19 cellular contexts compared by ENCODE assay signal in genomic region chr21:29218749-29219148, GRCh38.
DNase-seq lines count a peak whose midpoint lies in the region; ATAC-seq, FAIRE-seq and TF ChIP-seq lines count a peak whose summit lies in the region.
"Had no signal": no experiment of that assay in that cellular context is flagged by ENCODE, and none has a peak within 500 bp of the region (broad histone marks: within the 10 kb centered on the region; RNA-seq: fewer than 3 reads in every experiment).

No MANE protein-coding gene starts in this region.

- intact Hi-C loops in endothelial cell of umbilical vein (cut with micrococcal nuclease): loop anchor here (1.0 kb wide), 2 partner anchors 43 to 80 kb away; partner anchors contain the start of gene BACH1
- intact Hi-C loops in prostate gland (cut with DNase I): no loop called here

- no peak for DNase-seq in GM23338 (ENCODE audit: low spot score)
- peak; percentile 37 for DNase-seq in NCI-H526 treated with DMSO at 0.1 percent for 48 hours (lab: John Stamatoyannopoulos, UW)
- DNase-seq in endothelial cell of umbilical vein (ENCODE audit: low read depth, low spot score): no peak
- peak; percentile 79 for DNase-seq in prostate gland (ENCODE audit: low spot score)
- no peak for DNase-seq in WTC11 (ENCODE audit: low spot score)
- DNase-seq in activated naive CD4-positive, alpha-beta T cell (lab: John Stamatoyannopoulos, UW): no peak
- DNase-seq in NCI-H2227 (lab: John Stamatoyannopoulos, UW; ENCODE audit: unreplicated experiment): no peak
- DNase-seq: activated CD4-positive, alpha-beta T cell treated with anti-CD3 and anti-CD28 coated beads, Interleukin-2, amount 50 U/mL, for 48 hours; activated T-cell treated with anti-CD3 and anti-CD28 coated beads, Interleukin-2, amount 50 U/mL, for 1 hour; hippocampal formation; Kasumi-1; NCI-H1694 treated with DMSO at 0.1 percent for 48 hours; NCI-H774; SW 1271 had no signal

- H3K4me1 Mint-ChIP-seq in GM23338 (peaks cover 12% of the 10 kb centered on the region; the same call in 2 of the 3 replicates), WTC11 (peaks cover 15% of the 10 kb centered on the region)
- H3K4me1 Mint-ChIP-seq: activated naive CD4-positive, alpha-beta T cell treated with anti-CD3 and anti-CD28 coated beads, Interleukin-2, amount 50 U/mL, for 24 hours; stimulated activated effector memory CD8-positive, alpha-beta T cell treated with anti-CD3 and anti-CD28 coated beads, Interleukin-12 subunit alpha, Interleukin-12 subunit beta, amount 100 ng/mL, for 72 hours had no signal

- dilution Hi-C loops in endothelial cell of umbilical vein (cut with MboI; ENCODE audit: extremely low pct_ligation_motif_present, low sequenced_read_pairs): no loop called here

- H3K27me3 Mint-ChIP-seq in GM23338 (ENCODE audit: insufficient read depth, low read depth, poor library complexity) (no peaks in the 10 kb centered on the region), WTC11 (ENCODE audit: low read depth) (no peaks in the 10 kb centered on the region)
- H3K27me3 Mint-ChIP-seq: activated naive CD4-positive, alpha-beta T cell treated with anti-CD3 and anti-CD28 coated beads, Interleukin-2, amount 50 U/mL, for 24 hours had no signal

- H3K4me3 Mint-ChIP-seq in GM23338 (no peak overlapping the region), WTC11 (no peak overlapping the region)
- H3K4me3 Mint-ChIP-seq: activated naive CD4-positive, alpha-beta T cell treated with anti-CD3 and anti-CD28 coated beads, Interleukin-2, amount 50 U/mL, for 24 hours; stimulated activated effector memory CD8-positive, alpha-beta T cell treated with anti-CD3 and anti-CD28 coated beads, Interleukin-12 subunit alpha, Interleukin-12 subunit beta, amount 100 ng/mL, for 72 hours had no signal

- no peaks in the 10 kb centered on the region for H3K9me1 ChIP-seq in endothelial cell of umbilical vein (replicated peaks; ENCODE audit: control insufficient read depth, extremely low read depth, insufficient read depth, low read length)

- no peaks in the 10 kb centered on the region for H3K79me2 ChIP-seq in GM23338 (replicated peaks; ENCODE audit: insufficient read depth)
- no peaks in the 10 kb centered on the region for H3K79me2 ChIP-seq in endothelial cell of umbilical vein (ENCODE audit: control insufficient read depth, insufficient read depth, low read length)
- H3K79me2 ChIP-seq: parathyroid adenoma had no signal

- no peaks in the 10 kb centered on the region for H3F3A ChIP-seq in GM23338 (replicated peaks; ENCODE audit: low read depth)

- H4K20me1 ChIP-seq in GM23338 (replicated peaks; ENCODE audit: insufficient read depth): no peaks in the 10 kb centered on the region
- H4K20me1 ChIP-seq in endothelial cell of umbilical vein (replicated peaks; ENCODE audit: control insufficient read depth, extremely low read depth, insufficient read depth, low read length): no peaks in the 10 kb centered on the region
- H4K20me1 ChIP-seq: BLaER1 treated with 17β-estradiol and CSF1 and Interleukin-3, amounts not matched to agents 10 nM and 100 nM had no signal

- H3K9me3 Mint-ChIP-seq in GM23338: no peaks in the 10 kb centered on the region
- H3K9me3 Mint-ChIP-seq in WTC11: peaks cover 9% of the 10 kb centered on the region; the same call in 1 of the 2 replicates
- H3K9me3 Mint-ChIP-seq: activated naive CD4-positive, alpha-beta T cell treated with anti-CD3 and anti-CD28 coated beads, Interleukin-2, amount 50 U/mL, for 24 hours; stimulated activated effector memory CD8-positive, alpha-beta T cell treated with anti-CD3 and anti-CD28 coated beads, Interleukin-12 subunit alpha, Interleukin-12 subunit beta, amount 100 ng/mL, for 72 hours had no signal

- no peak overlapping the region for H3K4me2 ChIP-seq in GM23338
- H3K4me2 ChIP-seq in endothelial cell of umbilical vein (ENCODE audit: insufficient read depth, low read length): no peak overlapping the region

- H3K36me3 Mint-ChIP-seq in GM23338 (ENCODE audit: low read depth) (no peaks in the 10 kb centered on the region), WTC11 (no peaks in the 10 kb centered on the region)
- H3K36me3 Mint-ChIP-seq: activated naive CD4-positive, alpha-beta T cell treated with anti-CD3 and anti-CD28 coated beads, Interleukin-2, amount 50 U/mL, for 24 hours; stimulated activated effector memory CD8-positive, alpha-beta T cell treated with anti-CD3 and anti-CD28 coated beads, Interleukin-12 subunit alpha, Interleukin-12 subunit beta, amount 100 ng/mL, for 72 hours had no signal

- H3K27ac Mint-ChIP-seq in GM23338 (peak overlapping the region; percentile 21; the same call in 1 of the 2 replicates), WTC11 (no peak overlapping the region)
- H3K27ac Mint-ChIP-seq: activated naive CD4-positive, alpha-beta T cell treated with anti-CD3 and anti-CD28 coated beads, Interleukin-2, amount 50 U/mL, for 24 hours; stimulated activated effector memory CD8-positive, alpha-beta T cell treated with anti-CD3 and anti-CD28 coated beads, Interleukin-12 subunit alpha, Interleukin-12 subunit beta, amount 100 ng/mL, for 72 hours had no signal

- BruUV-seq in endothelial cell of umbilical vein (replicated peaks; lab: Mats Ljungman, UMichigan): no TSS peak

- WGBS in prostate gland: 34% methylated on average over 1 of the region's 1 CpG

- TF ChIP-seq POLR2A in endothelial cell of umbilical vein (IDR thresholded peaks at IDR 0.05; ENCODE audit: low read depth, low read length) (no peak), prostate gland (IDR thresholded peaks at IDR 0.05) (no peak)

- H2AFZ ChIP-seq in GM23338: peak overlapping the region; percentile 84; the same call in 1 of the 2 replicates
- H2AFZ ChIP-seq in endothelial cell of umbilical vein (ENCODE audit: low read depth, low read length): no peak overlapping the region
- H2AFZ ChIP-seq: parathyroid adenoma had no signal

- H3K36me3 ChIP-seq in GM23338 (ENCODE audit: insufficient read depth): no peaks in the 10 kb centered on the region
- H3K36me3 ChIP-seq in endothelial cell of umbilical vein (ENCODE audit: control insufficient read depth in 2 of 2, extremely low read depth in 1 of 2, insufficient read depth in 2 of 2, low read length in 2 of 2): no peaks in the 10 kb centered on the region
- no peaks in the 10 kb centered on the region for H3K36me3 ChIP-seq in prostate gland

- H3K4me3 ChIP-seq in GM23338 (no peak overlapping the region), endothelial cell of umbilical vein (replicated peaks in 1 of 3; ENCODE audit: insufficient read depth in 1 of 3, low read depth in 1 of 3, low read length in 3 of 3) (no peak overlapping the region), prostate gland (no peak overlapping the region)
- H3K4me3 ChIP-seq: BLaER1 treated with 17β-estradiol and CSF1 and Interleukin-3, amounts not matched to agents 10 nM and 100 nM had no signal

- peaks cover 10% of the 10 kb centered on the region; the same call in 1 of the 2 replicates for H3K9me2 ChIP-seq in GM23338 (ENCODE audit: insufficient read depth)

- H3K27ac ChIP-seq in GM23338 (ENCODE audit: low read depth) (no peak overlapping the region), endothelial cell of umbilical vein (ENCODE audit: insufficient read depth, low read depth, low read length) (peak overlapping the region; percentile 81), prostate gland (peak overlapping the region; percentile 67 to 84)
- H3K27ac ChIP-seq: parathyroid adenoma had no signal

- POLR2A ChIA-PET in endothelial cell of umbilical vein (lab: Charles Lee): no interaction called here
- POLR2A ChIA-PET in WTC11 (lab: Charles Lee): no interaction called here

- no peak for FAIRE-seq in endothelial cell of umbilical vein (lab: Jason Lieb, UNC)
- FAIRE-seq: RCC 7860 had no signal

- H3K27me3 ChIP-seq in GM23338 (ENCODE audit: insufficient read depth): no peaks in the 10 kb centered on the region
- H3K27me3 ChIP-seq in endothelial cell of umbilical vein (ENCODE audit: control insufficient read depth in 2 of 2, insufficient read depth in 2 of 2, low read length in 2 of 2): no peaks in the 10 kb centered on the region
- H3K27me3 ChIP-seq in prostate gland (replicated peaks; ENCODE audit: insufficient read depth): no peaks in the 10 kb centered on the region
- H3K27me3 ChIP-seq: BLaER1 treated with 17β-estradiol and CSF1 and Interleukin-3, amounts not matched to agents 10 nM and 100 nM had no signal

- CTCF ChIA-PET in endothelial cell of umbilical vein (lab: Charles Lee): no interaction called here
- CTCF ChIA-PET in WTC11 (lab: Charles Lee): interaction anchor here (1.2 kb wide), 1 partner anchor 129 kb away, joined by 4 read pairs; no protein-coding TSS in a partner anchor

- H3K9me3 ChIP-seq in endothelial cell of umbilical vein (replicated peaks; ENCODE audit: control insufficient read depth, insufficient read depth, low read length): no peaks in the 10 kb centered on the region
- H3K9me3 ChIP-seq in prostate gland: no peaks in the 10 kb centered on the region

- H3K4me1 ChIP-seq in GM23338 (ENCODE audit: insufficient read depth): no peaks in the 10 kb centered on the region
- peaks cover 23% of the 10 kb centered on the region for H3K4me1 ChIP-seq in endothelial cell of umbilical vein (ENCODE audit: control insufficient read depth, extremely low read depth, insufficient read depth, low read length)
- H3K4me1 ChIP-seq in prostate gland (replicated peaks): no peaks in the 10 kb centered on the region
- H3K4me1 ChIP-seq: parathyroid adenoma had no signal

- ATAC-seq in GM23338 (no peak), WTC11 (no peak; the same call in 1 of the 2 replicates)
- ATAC-seq: stimulated activated effector memory CD8-positive, alpha-beta T cell treated with anti-CD3 and anti-CD28 coated beads, Interleukin-12 subunit alpha, Interleukin-12 subunit beta, amount 100 ng/mL, for 72 hours had no signal

- TF ChIP-seq CTCF in GM23338 (conservative IDR thresholded peaks at IDR 0.05; ENCODE audit: low read depth in 2 of 2) (no peak), endothelial cell of umbilical vein (IDR thresholded peaks at IDR 0.05; ENCODE audit: extremely low read depth in 1 of 2, insufficient read depth in 1 of 2, low read depth in 1 of 2, low read length in 2 of 2) (no peak), prostate gland (IDR thresholded peaks at IDR 0.05) (no peak), WTC11 (IDR thresholded peaks at IDR 0.05) (no peak)

- H3K9ac ChIP-seq in endothelial cell of umbilical vein (replicated peaks; ENCODE audit: extremely low read depth, insufficient read depth, low read length): peak overlapping the region; percentile 52
- H3K9ac ChIP-seq: BLaER1 treated with 17β-estradiol and CSF1 and Interleukin-3, amounts not matched to agents 10 nM and 100 nM; parathyroid adenoma had no signal

TF ChIP-seq in GM23338, 12 proteins besides CTCF, POLR2A, EP300 and RAD21 (continues in another document):
- TF ChIP-seq CREB1 (CRISPR knock-in tag; IDR thresholded peaks at IDR 0.05; ENCODE audit: low read depth) (no peak), ZNF331 (CRISPR knock-in tag; IDR thresholded peaks at IDR 0.05; ENCODE audit: low read depth) (no peak)

TF ChIP-seq in endothelial cell of umbilical vein, 7 proteins besides CTCF, POLR2A, EP300 and RAD21 (continues in another document):
- no peak for TF ChIP-seq EZH2 (IDR thresholded peaks at IDR 0.05; ENCODE audit: borderline replicate concordance, low read depth, low read length, severe bottlenecking)

TF ChIP-seq in WTC11, 78 proteins besides CTCF, POLR2A, EP300 and RAD21 (continues in another document):
- no peak for TF ChIP-seq NR2C2 (CRISPR knock-in tag; IDR thresholded peaks at IDR 0.05)

Comparison
In these comparisons a context has a peak if more than half of its experiments do, and no peak if none do; other contexts are left out.
1. DNase-seq: peak in NCI-H526 treated with DMSO at 0.1 percent for 48 hours (single experiment) and prostate gland (single experiment); none in GM23338 (single experiment), endothelial cell of umbilical vein (single experiment), WTC11 (single experiment), activated naive CD4-positive, alpha-beta T cell (0 of 4) and NCI-H2227 (single experiment).